Comparison of ENCODE assay signal across 2 cellular contexts in the genomic region with DNA sequence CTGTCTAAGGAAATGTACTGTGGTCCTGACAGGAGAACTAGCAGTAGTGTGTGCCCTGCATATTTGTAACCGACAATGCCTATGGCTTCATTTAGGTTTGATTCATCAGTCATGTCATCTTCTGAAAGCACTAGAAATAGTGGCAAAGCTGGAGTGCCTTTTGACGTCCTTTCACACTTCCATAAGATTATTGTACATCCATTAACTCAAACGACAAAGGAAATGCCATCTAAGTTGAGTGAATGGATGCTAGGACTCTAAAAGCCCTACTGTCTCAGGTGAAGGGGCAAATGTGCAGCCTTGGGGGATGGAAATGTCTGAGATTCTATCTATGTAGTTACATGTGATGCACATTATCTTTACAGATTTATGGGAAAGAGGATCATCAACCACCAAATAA.
TF ChIP-seq lines count a peak whose summit lies in the region.

No MANE protein-coding gene starts in this region.

TF ChIP-seq in neural cell, 6 proteins besides CTCF, POLR2A, EP300 and RAD21:
- TF ChIP-seq, protein P1, sequence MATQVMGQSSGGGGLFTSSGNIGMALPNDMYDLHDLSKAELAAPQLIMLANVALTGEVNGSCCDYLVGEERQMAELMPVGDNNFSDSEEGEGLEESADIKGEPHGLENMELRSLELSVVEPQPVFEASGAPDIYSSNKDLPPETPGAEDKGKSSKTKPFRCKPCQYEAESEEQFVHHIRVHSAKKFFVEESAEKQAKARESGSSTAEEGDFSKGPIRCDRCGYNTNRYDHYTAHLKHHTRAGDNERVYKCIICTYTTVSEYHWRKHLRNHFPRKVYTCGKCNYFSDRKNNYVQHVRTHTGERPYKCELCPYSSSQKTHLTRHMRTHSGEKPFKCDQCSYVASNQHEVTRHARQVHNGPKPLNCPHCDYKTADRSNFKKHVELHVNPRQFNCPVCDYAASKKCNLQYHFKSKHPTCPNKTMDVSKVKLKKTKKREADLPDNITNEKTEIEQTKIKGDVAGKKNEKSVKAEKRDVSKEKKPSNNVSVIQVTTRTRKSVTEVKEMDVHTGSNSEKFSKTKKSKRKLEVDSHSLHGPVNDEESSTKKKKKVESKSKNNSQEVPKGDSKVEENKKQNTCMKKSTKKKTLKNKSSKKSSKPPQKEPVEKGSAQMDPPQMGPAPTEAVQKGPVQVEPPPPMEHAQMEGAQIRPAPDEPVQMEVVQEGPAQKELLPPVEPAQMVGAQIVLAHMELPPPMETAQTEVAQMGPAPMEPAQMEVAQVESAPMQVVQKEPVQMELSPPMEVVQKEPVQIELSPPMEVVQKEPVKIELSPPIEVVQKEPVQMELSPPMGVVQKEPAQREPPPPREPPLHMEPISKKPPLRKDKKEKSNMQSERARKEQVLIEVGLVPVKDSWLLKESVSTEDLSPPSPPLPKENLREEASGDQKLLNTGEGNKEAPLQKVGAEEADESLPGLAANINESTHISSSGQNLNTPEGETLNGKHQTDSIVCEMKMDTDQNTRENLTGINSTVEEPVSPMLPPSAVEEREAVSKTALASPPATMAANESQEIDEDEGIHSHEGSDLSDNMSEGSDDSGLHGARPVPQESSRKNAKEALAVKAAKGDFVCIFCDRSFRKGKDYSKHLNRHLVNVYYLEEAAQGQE (IDR thresholded peaks at IDR 0.05; ENCODE audit: borderline replicate concordance) = peak; percentile 44
- TF ChIP-seq POLR2AphosphoS5 (IDR thresholded peaks at IDR 0.05) (peak; percentile 53), EZH2 (IDR thresholded peaks at IDR 0.05; ENCODE audit: borderline replicate concordance, insufficient read depth, low read length, poor library complexity, severe bottlenecking) (no peak)
TF ChIP-seq in neural cell: peak in this region for 2.

TF ChIP-seq in WTC11, 78 proteins besides CTCF, POLR2A, EP300 and RAD21 (continued from another document):
- TF ChIP-seq, protein P2, sequence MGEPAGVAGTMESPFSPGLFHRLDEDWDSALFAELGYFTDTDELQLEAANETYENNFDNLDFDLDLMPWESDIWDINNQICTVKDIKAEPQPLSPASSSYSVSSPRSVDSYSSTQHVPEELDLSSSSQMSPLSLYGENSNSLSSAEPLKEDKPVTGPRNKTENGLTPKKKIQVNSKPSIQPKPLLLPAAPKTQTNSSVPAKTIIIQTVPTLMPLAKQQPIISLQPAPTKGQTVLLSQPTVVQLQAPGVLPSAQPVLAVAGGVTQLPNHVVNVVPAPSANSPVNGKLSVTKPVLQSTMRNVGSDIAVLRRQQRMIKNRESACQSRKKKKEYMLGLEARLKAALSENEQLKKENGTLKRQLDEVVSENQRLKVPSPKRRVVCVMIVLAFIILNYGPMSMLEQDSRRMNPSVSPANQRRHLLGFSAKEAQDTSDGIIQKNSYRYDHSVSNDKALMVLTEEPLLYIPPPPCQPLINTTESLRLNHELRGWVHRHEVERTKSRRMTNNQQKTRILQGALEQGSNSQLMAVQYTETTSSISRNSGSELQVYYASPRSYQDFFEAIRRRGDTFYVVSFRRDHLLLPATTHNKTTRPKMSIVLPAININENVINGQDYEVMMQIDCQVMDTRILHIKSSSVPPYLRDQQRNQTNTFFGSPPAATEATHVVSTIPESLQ (CRISPR knock-in tag; IDR thresholded peaks at IDR 0.05) = no peak
